Comparison of ENCODE assay signal across 8 cellular contexts in genomic region chr12:6323340-6323994, GRCh38. TPM values are rescaled to one million over a fixed set of nuclear protein-coding genes. Genes with fewer than 3 reads are reported as not detected.
DNase-seq lines count a peak whose midpoint lies in the region; ATAC-seq, FAIRE-seq and TF ChIP-seq lines count a peak whose summit lies in the region.

No MANE protein-coding gene starts in this region.

- peak; percentile 44 for ATAC-seq in GM19455 (IDR thresholded peaks at IDR 0.05; ENCODE audit: unreplicated experiment)

- peaks cover 13% of the 10 kb centered on the region for H3K36me3 Mint-ChIP-seq in T-helper 1 cell treated with Interleukin-12 subunit alpha and Interleukin-12 subunit beta and Interleukin-4 antibody, amounts not matched to agents 30 μg/mL and 1 μg/mL, for 36 hours (ENCODE audit: low read depth)
- H3K36me3 Mint-ChIP-seq in chondrocyte (ENCODE audit: low read depth): peaks cover 6% of the 10 kb centered on the region

- H3K27me3 Mint-ChIP-seq in T-helper 1 cell treated with Interleukin-12 subunit alpha and Interleukin-12 subunit beta and Interleukin-4 antibody, amounts not matched to agents 30 μg/mL and 1 μg/mL, for 36 hours (ENCODE audit: low read depth): no peaks in the 10 kb centered on the region
- no peaks in the 10 kb centered on the region for H3K27me3 Mint-ChIP-seq in chondrocyte (ENCODE audit: low read depth)

- no peaks in the 10 kb centered on the region for H3K9me3 Mint-ChIP-seq in T-helper 1 cell treated with Interleukin-12 subunit alpha and Interleukin-12 subunit beta and Interleukin-4 antibody, amounts not matched to agents 30 μg/mL and 1 μg/mL, for 36 hours
- H3K9me3 Mint-ChIP-seq in chondrocyte (ENCODE audit: low read depth): no peaks in the 10 kb centered on the region

- H3K4me1 Mint-ChIP-seq in T-helper 1 cell treated with Interleukin-12 subunit alpha and Interleukin-12 subunit beta and Interleukin-4 antibody, amounts not matched to agents 30 μg/mL and 1 μg/mL, for 36 hours (ENCODE audit: low read depth): peaks cover 28% of the 10 kb centered on the region
- peaks cover 44% of the 10 kb centered on the region for H3K4me1 Mint-ChIP-seq in chondrocyte (ENCODE audit: low read depth)

- peak overlapping the region; percentile 59 for H3K4me3 Mint-ChIP-seq in T-helper 1 cell treated with Interleukin-12 subunit alpha and Interleukin-12 subunit beta and Interleukin-4 antibody, amounts not matched to agents 30 μg/mL and 1 μg/mL, for 36 hours
- peak overlapping the region; percentile 44 for H3K4me3 Mint-ChIP-seq in chondrocyte (ENCODE audit: unreplicated experiment)

- no peak for FAIRE-seq in D721Med (lab: Jason Lieb, UNC)

- no peak for DNase-seq in D721Med (ENCODE audit: insufficient read length, low spot score)
- DNase-seq in LHCN-M2 (ENCODE audit: low read depth): peak; percentile 98
- DNase-seq in chondrocyte (ENCODE audit: low spot score): no peak
- DNase-seq in islet precursor cell: peak; percentile 91
- DNase-seq in stimulated activated CD8-positive, alpha-beta memory T cell treated with anti-CD3 and anti-CD28 coated beads, Interleukin-4, amount 100 ng/mL, for 48 hours: peak; percentile 48
- no peak for DNase-seq in middle frontal gyrus (ENCODE audit: extremely low spot score, low spot score)

- H3K27ac Mint-ChIP-seq in T-helper 1 cell treated with Interleukin-12 subunit alpha and Interleukin-12 subunit beta and Interleukin-4 antibody, amounts not matched to agents 30 μg/mL and 1 μg/mL, for 36 hours: peak overlapping the region; percentile 87
- peak overlapping the region; percentile 97 for H3K27ac Mint-ChIP-seq in chondrocyte (ENCODE audit: unreplicated experiment)

- TF ChIP-seq CTCF in D721Med (IDR thresholded peaks at IDR 0.05; ENCODE audit: insufficient read depth, missing control alignments) (peak; percentile 25), chondrocyte (IDR thresholded peaks at IDR 0.05) (peak; percentile 82)

RNA-seq across cellular contexts. Expression of gene PLEKHG6, which starts 13.0 kb away (rescaled TPM):
- total RNA-seq in LHCN-M2 (2014; rRNA removed) (not detected in 2 replicates), chondrocyte (0.21 to 0.35 TPM in 2 of 3 replicates, not detected in the other)
- polyA plus RNA-seq in LHCN-M2 (2012): 0.23 TPM

RNA-seq across cellular contexts. Expression of gene TNFRSF1A, which starts 18.4 kb away (rescaled TPM):
- total RNA-seq in LHCN-M2 (2014; rRNA removed) (177 and 233 TPM in 2 replicates), chondrocyte (88.5 to 128 TPM (median 127 TPM) in 3 replicates)
- 109 TPM for polyA plus RNA-seq in LHCN-M2 (2012)

RNA-seq across cellular contexts. Expression of gene SCNN1A, which starts 51.9 kb away (rescaled TPM):
- total RNA-seq in LHCN-M2 (2014; rRNA removed): 0.32 and 0.69 TPM in 2 replicates
- 1.8 TPM for polyA plus RNA-seq in LHCN-M2 (2012)
- 0.87 to 2.6 TPM (median 1.9 TPM) in 3 replicates for total RNA-seq in chondrocyte

Comparison
In these comparisons a context has a peak if more than half of its experiments do, and no peak if none do; other contexts are left out.
1. DNase-seq: peak in LHCN-M2 (single experiment), islet precursor cell (single experiment) and stimulated activated CD8-positive, alpha-beta memory T cell treated with anti-CD3 and anti-CD28 coated beads, Interleukin-4, amount 100 ng/mL, for 48 hours (single experiment); none in D721Med (single experiment), chondrocyte (single experiment) and middle frontal gyrus (single experiment).